1 cellular context compared by ENCODE assay signal in genomic region chr20:2706688-2707352, GRCh38.
TF ChIP-seq lines count a peak whose summit lies in the region.

No MANE protein-coding gene starts in this region.

TF ChIP-seq in H1, 55 proteins besides CTCF, POLR2A, EP300 and RAD21:
- TF ChIP-seq RBBP5 (IDR thresholded peaks at IDR 0.05; ENCODE audit: borderline replicate concordance, low read depth, low read length) (no peak), BCL11A (IDR thresholded peaks at IDR 0.05; ENCODE audit: low read depth in 2 of 2, low read length in 2 of 2) (no peak), SAP30 (IDR thresholded peaks at IDR 0.05; ENCODE audit: insufficient read depth, insufficient replicate concordance, low read length) (no peak), POLR2AphosphoS5 (IDR thresholded peaks at IDR 0.05; ENCODE audit: low read depth, low read length) (no peak), SRF (IDR thresholded peaks at IDR 0.05; ENCODE audit: low read depth, low read length) (no peak), CREB1 (IDR thresholded peaks at IDR 0.05) (no peak), KDM4A (IDR thresholded peaks at IDR 0.05; ENCODE audit: low read depth, low read length, severe bottlenecking) (no peak), NANOG (IDR thresholded peaks at IDR 0.05; ENCODE audit: insufficient read depth, low read depth, low read length, poor library complexity, severe bottlenecking) (no peak), ZNF274 (IDR thresholded peaks at IDR 0.05; ENCODE audit: borderline replicate concordance, extremely low read depth, low read length) (no peak), SP1 (IDR thresholded peaks at IDR 0.05; ENCODE audit: low read depth, low read length) (no peak), FOSL1 (IDR thresholded peaks at IDR 0.05; ENCODE audit: insufficient read depth, low read depth, low read length) (no peak), TAF7 (optimal IDR thresholded peaks at IDR 0.05; ENCODE audit: borderline replicate concordance, low read depth, low read length) (no peak), BACH1 (IDR thresholded peaks at IDR 0.05; ENCODE audit: low read length) (no peak), KDM1A (IDR thresholded peaks at IDR 0.05; ENCODE audit: borderline replicate concordance, low read length) (no peak), PHF8 (conservative IDR thresholded peaks at IDR 0.05; ENCODE audit: low read depth, low read length) (no peak), SP4 (IDR thresholded peaks at IDR 0.05; ENCODE audit: low read length) (no peak), JUN (IDR thresholded peaks at IDR 0.05; ENCODE audit: low read depth, low read length) (no peak), EGR1 (IDR thresholded peaks at IDR 0.05; ENCODE audit: borderline replicate concordance, low read depth, low read length) (no peak), USF2 (IDR thresholded peaks at IDR 0.05; ENCODE audit: low read length) (no peak), SIN3A (conservative IDR thresholded peaks at IDR 0.05 in 1 of 2, IDR thresholded peaks at IDR 0.05 in 1 of 2; ENCODE audit: low read depth in 1 of 2, low read length in 2 of 2) (no peak)
